24 cellular contexts compared by ENCODE assay signal in the genomic region with DNA sequence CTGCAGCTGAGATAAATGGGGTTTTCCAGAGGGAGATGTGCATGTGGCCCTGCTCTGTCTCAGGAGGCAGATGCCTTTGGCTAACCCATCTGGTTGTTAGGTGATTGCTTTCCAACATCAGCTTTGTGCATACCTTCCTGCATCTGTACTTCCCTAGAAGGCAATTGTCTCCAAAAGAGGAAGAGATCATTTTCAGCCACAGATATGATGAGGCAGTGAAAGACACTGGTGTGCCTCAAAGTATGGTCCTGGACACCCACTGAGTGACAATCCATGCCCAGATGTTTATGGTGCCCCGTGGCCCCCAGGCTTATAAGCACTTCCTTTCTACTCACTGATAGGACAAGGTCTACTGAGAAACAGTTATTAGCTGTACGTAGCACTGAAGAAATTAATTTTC.
"Had no signal": no experiment of that assay in that cellular context is flagged by ENCODE, and none has a peak within 500 bp of the region (broad histone marks: within the 10 kb centered on the region; RNA-seq: fewer than 3 reads in every experiment).

No MANE protein-coding gene starts in this region.

- DNase-seq: effector CD8-positive, alpha-beta T cell; endodermal cell; foreskin fibroblast; gastrocnemius medialis; head of caudate nucleus; left ventricle myocardium superior; lower lobe of right lung; naive thymus-derived CD8-positive, alpha-beta T cell; nephron progenitor cell; nucleus accumbens; psoas muscle; right lobe of liver; small intestine; stimulated activated CD4-positive, alpha-beta T cell treated with anti-CD3 and anti-CD28 coated beads, Interleukin-15, amount 100 ng/mL, for 24 hours; stimulated activated CD4-positive, alpha-beta T cell treated with anti-CD3 and anti-CD28 coated beads, Interleukin-2, amount 100 ng/mL, for 48 hours; stimulated activated naive B cell treated with anti-CD40 and anti-IgM and Interleukin-4, amounts not matched to agents 10 μg/mL and 1 μg/mL and 100 μg/mL, for 72 hours; upper lobe of left lung; uterus had no signal

- ATAC-seq: esophagus mucosa; gastrocnemius medialis; left ventricle myocardium superior; lower lobe of right lung; naive thymus-derived CD8-positive, alpha-beta T cell; psoas muscle; stimulated activated naive B cell treated with anti-CD40 and anti-IgM and Interleukin-4, amounts not matched to agents 10 μg/mL and 1 μg/mL and 100 μg/mL, for 72 hours had no signal

- H3K36me3 ChIP-seq: gastrocnemius medialis, lower lobe of right lung, right lobe of liver, thoracic aorta, upper lobe of left lung, uterus had no signal

- H3K27ac ChIP-seq: epithelial cell of prostate, gastrocnemius medialis, lower lobe of right lung, psoas muscle, right lobe of liver, thoracic aorta, tibial nerve, upper lobe of left lung, uterus had no signal

- H3K27me3 Mint-ChIP-seq: dendritic cell treated with granulocyte-macrophage colony-stimulating factor and Interleukin-4, amounts not matched to agents 40 ng/mL and 50 ng/mL, for 4 days; stimulated activated naive B cell treated with anti-CD40 and anti-IgM and Interleukin-4, amounts not matched to agents 10 μg/mL and 1 μg/mL and 100 μg/mL, for 72 hours had no signal

- H3K27ac Mint-ChIP-seq: dendritic cell treated with granulocyte-macrophage colony-stimulating factor and Interleukin-4, amounts not matched to agents 40 ng/mL and 50 ng/mL, for 4 days; endodermal cell; naive thymus-derived CD8-positive, alpha-beta T cell; nephron progenitor cell; stimulated activated naive CD8-positive, alpha-beta T cell treated with anti-CD3 and anti-CD28 coated beads, Interleukin-15, Interleukin-2, amounts not matched to agents 100 ng/mL and 50 ng/mL, for 24 hours had no signal

- H3K9me3 ChIP-seq: gastrocnemius medialis, lower lobe of right lung, psoas muscle, right lobe of liver, thoracic aorta, upper lobe of left lung, uterus had no signal

- H3K4me3 Mint-ChIP-seq: dendritic cell treated with granulocyte-macrophage colony-stimulating factor and Interleukin-4, amounts not matched to agents 40 ng/mL and 50 ng/mL, for 4 days; endodermal cell; naive thymus-derived CD8-positive, alpha-beta T cell; nephron progenitor cell; stimulated activated naive B cell treated with anti-CD40 and anti-IgM and Interleukin-4, amounts not matched to agents 10 μg/mL and 1 μg/mL and 100 μg/mL, for 72 hours; stimulated activated naive CD8-positive, alpha-beta T cell treated with anti-CD3 and anti-CD28 coated beads, Interleukin-15, Interleukin-2, amounts not matched to agents 100 ng/mL and 50 ng/mL, for 24 hours had no signal

- H3K4me3 ChIP-seq: gastrocnemius medialis, lower lobe of right lung, psoas muscle, right lobe of liver, thoracic aorta, tibial nerve, upper lobe of left lung, uterus had no signal

- H3K27me3 ChIP-seq: gastrocnemius medialis, right lobe of liver, tibial nerve, upper lobe of left lung, uterus had no signal

- H3K9me3 Mint-ChIP-seq: dendritic cell treated with granulocyte-macrophage colony-stimulating factor and Interleukin-4, amounts not matched to agents 40 ng/mL and 50 ng/mL, for 4 days; endodermal cell had no signal

- H3K4me1 ChIP-seq: gastrocnemius medialis, lower lobe of right lung, psoas muscle, tibial nerve, upper lobe of left lung, uterus had no signal

- H3K4me1 Mint-ChIP-seq: naive thymus-derived CD8-positive, alpha-beta T cell; nephron progenitor cell; stimulated activated naive B cell treated with anti-CD40 and anti-IgM and Interleukin-4, amounts not matched to agents 10 μg/mL and 1 μg/mL and 100 μg/mL, for 72 hours had no signal

- H3K36me3 Mint-ChIP-seq: stimulated activated naive B cell treated with anti-CD40 and anti-IgM and Interleukin-4, amounts not matched to agents 10 μg/mL and 1 μg/mL and 100 μg/mL, for 72 hours had no signal
